Comparison of ENCODE assay signal across 1 cellular context in the genomic region with DNA sequence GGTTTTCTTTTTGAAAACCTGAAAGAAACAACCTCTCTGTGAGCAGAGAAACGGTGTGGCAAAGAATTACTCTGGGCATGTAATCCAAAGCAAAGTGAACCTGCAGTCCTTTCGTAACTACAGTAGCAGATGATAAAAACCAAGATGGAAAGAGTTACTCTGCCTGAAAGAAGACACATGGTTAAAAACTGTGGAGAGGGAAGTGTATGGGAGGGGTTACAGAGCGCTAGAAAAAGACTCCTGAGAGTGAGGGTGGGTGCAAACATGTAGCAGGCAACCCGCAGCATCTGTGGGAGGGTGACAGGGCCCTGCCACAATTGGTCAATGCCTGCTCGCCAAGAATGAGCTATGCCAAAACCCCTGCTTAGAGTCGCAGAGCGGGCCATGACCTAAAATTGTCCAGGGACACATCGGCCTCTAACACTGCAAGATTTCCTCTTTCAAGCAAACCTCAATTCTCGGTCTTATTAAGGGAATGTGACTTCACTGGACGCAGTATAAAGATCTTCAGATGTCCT.
TF ChIP-seq lines count a peak whose summit lies in the region.

No MANE protein-coding gene starts in this region.

TF ChIP-seq in endothelial cell of umbilical vein, 7 proteins besides CTCF, POLR2A, EP300 and RAD21:
- TF ChIP-seq, protein P1, sequence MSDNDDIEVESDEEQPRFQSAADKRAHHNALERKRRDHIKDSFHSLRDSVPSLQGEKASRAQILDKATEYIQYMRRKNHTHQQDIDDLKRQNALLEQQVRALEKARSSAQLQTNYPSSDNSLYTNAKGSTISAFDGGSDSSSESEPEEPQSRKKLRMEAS (IDR thresholded peaks at IDR 0.05; ENCODE audit: insufficient read depth, insufficient read length), result no peak
- TF ChIP-seq JUN (IDR thresholded peaks at IDR 0.05; ENCODE audit: borderline replicate concordance, insufficient read depth, insufficient read length, low read depth), result no peak
- TF ChIP-seq POLR2AphosphoS5 (IDR thresholded peaks at IDR 0.05; ENCODE audit: insufficient read depth, low read depth, low read length), result no peak
- no peak for TF ChIP-seq FOS (IDR thresholded peaks at IDR 0.05; ENCODE audit: borderline replicate concordance, insufficient read depth, low read length)
- TF ChIP-seq MYC (IDR thresholded peaks at IDR 0.05; ENCODE audit: low read depth, low read length), result no peak
- no peak for TF ChIP-seq GATA2 (IDR thresholded peaks at IDR 0.05; ENCODE audit: insufficient read depth, insufficient read length, low read depth, low read length)
- TF ChIP-seq EZH2 (IDR thresholded peaks at IDR 0.05; ENCODE audit: borderline replicate concordance, low read depth, low read length, severe bottlenecking), result no peak
TF ChIP-seq in endothelial cell of umbilical vein: peak in this region for 0.
